ENCODE assay signal across 15 cellular contexts in the genomic region with DNA sequence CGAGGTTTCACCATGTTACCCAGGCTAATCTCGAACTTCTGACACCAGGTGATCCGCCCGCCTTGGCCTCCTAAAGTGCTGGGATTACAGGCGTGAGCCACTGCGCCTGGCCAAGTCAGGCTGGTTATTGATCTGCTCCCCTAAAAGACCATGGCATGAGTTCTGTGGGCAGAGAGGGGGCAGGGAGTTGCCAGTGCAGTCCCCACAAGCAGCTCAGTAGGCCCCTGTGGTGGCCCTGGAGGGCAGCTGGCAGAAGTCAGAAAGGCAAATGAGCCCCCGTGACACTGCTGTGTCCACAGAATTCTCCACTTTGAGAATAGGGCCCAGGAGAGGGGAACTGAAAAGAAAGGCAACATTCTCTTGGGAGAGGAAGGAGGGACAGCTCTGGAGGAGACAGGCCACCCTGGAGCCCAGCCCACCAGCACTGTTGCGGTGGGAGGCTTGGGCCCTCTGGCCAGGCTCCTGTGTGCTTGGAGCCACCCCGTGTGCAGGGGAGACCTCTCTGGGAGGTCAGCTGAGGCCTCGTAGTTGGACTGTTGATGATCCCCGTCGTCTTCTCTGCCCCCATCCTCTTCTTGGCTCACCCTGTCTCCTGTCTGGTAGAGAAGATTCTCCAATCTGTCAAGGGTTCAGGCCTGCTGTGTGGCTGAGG. TPM values are rescaled to one million over a fixed set of nuclear protein-coding genes. Genes with fewer than 3 reads are reported as not detected.
DNase-seq lines count a peak whose midpoint lies in the region; ATAC-seq and TF ChIP-seq lines count a peak whose summit lies in the region.
"Had no signal": no experiment of that assay in that cellular context is flagged by ENCODE, and none has a peak within 500 bp of the region (broad histone marks: within the 10 kb centered on the region; RNA-seq: fewer than 3 reads in every experiment).

No MANE protein-coding gene starts in this region.

- peaks cover 0 to 5% (median 0%) of the 10 kb centered on the region in 5 donors for H3K27me3 Mint-ChIP-seq in naive thymus-derived CD8-positive, alpha-beta T cell

- H3K36me3 ChIP-seq in heart right ventricle (peaks cover 0 to 25% (median 0%) of the 10 kb centered on the region in 9 donors), upper lobe of right lung (peaks cover 19% of the 10 kb centered on the region)

- peak overlapping the region in 8 of 10 donors; percentile 12 to 96 (median 68) for H3K4me3 Mint-ChIP-seq in naive thymus-derived CD8-positive, alpha-beta T cell

- DNase-seq in heart right ventricle: peak in 1 of 2 donors; percentile 8
- DNase-seq in Right ventricle myocardium superior: no peak
- DNase-seq in coronary artery (ENCODE audit: low spot score): no peak
- no peak for DNase-seq in naive thymus-derived CD8-positive, alpha-beta T cell
- DNase-seq in upper lobe of right lung: no peak
- DNase-seq in KG1 (lab: John Stamatoyannopoulos, UW): no peak
- DNase-seq: C1 segment of cervical spinal cord, NCI-H2171 treated with DMSO at 0.1 percent for 48 hours, WERI-Rb-1 had no signal

- H3K4me3 ChIP-seq in heart right ventricle (peak overlapping the region in 1 of 10 donors; percentile 23), coronary artery (peak overlapping the region; percentile 4), upper lobe of right lung (no peak overlapping the region)

- intact Hi-C loops in heart right ventricle (cut with DNase I): no loop called here
- intact Hi-C loops in Right ventricle myocardium superior (cut with DNase I): no loop called here
- intact Hi-C loops in upper lobe of right lung (cut with DNase I): no loop called here

- TF ChIP-seq CTCF in heart right ventricle (IDR thresholded peaks at IDR 0.05) (no peak), coronary artery (IDR thresholded peaks at IDR 0.05) (no peak), upper lobe of right lung (IDR thresholded peaks at IDR 0.05) (no peak)

- POLR2A ChIA-PET in naive thymus-derived CD8-positive, alpha-beta T cell (lab: Charles Lee): interaction anchor here (1.2 to 4.1 kb wide), 2 partner anchors 14 to 302 kb away, joined by 3 to 98 read pairs; a partner anchor contains a TSS

- H3K36me3 Mint-ChIP-seq in naive thymus-derived CD8-positive, alpha-beta T cell: peaks cover 0 to 24% (median 0%) of the 10 kb centered on the region in 3 donors

- ATAC-seq in heart right ventricle (no peak), Right ventricle myocardium superior (ENCODE audit: poor library complexity) (no peak), upper lobe of right lung (no peak), HG03457 (IDR thresholded peaks at IDR 0.05; ENCODE audit: unreplicated experiment) (no peak), HG02763 (IDR thresholded peaks at IDR 0.05; ENCODE audit: unreplicated experiment) (no peak)
- ATAC-seq in naive thymus-derived CD8-positive, alpha-beta T cell: no peak
- ATAC-seq: esophagus mucosa had no signal

- peaks cover 36 to 70% (median 65%) of the 10 kb centered on the region in 4 donors for H3K4me1 Mint-ChIP-seq in naive thymus-derived CD8-positive, alpha-beta T cell

- H3K27me3 ChIP-seq in heart right ventricle: no peaks in the 10 kb centered on the region
- H3K27me3 ChIP-seq in upper lobe of right lung: no peaks in the 10 kb centered on the region

- WGBS in heart right ventricle, 2 donors: 71 to 73% methylated on average over 12 of the region's 12 CpGs

- H3K4me1 ChIP-seq in heart right ventricle: peaks cover 51 to 71% (median 65%) of the 10 kb centered on the region in 9 donors
- peaks cover 59% of the 10 kb centered on the region for H3K4me1 ChIP-seq in upper lobe of right lung

- H3K27ac ChIP-seq in heart right ventricle: peak overlapping the region in 7 of 10 donors; percentile 19 to 91 (median 66)
- H3K27ac ChIP-seq in coronary artery: peak overlapping the region in 1 of 2 donors; percentile 95
- H3K27ac ChIP-seq in upper lobe of right lung: peak overlapping the region; percentile 33
- H3K27ac ChIP-seq: WERI-Rb-1 had no signal

- H3K27ac Mint-ChIP-seq in naive thymus-derived CD8-positive, alpha-beta T cell: peak overlapping the region; percentile 48 to 97 (median 94)

- H3K9me3 Mint-ChIP-seq in naive thymus-derived CD8-positive, alpha-beta T cell: peaks cover 0 to 3% (median 0%) of the 10 kb centered on the region in 9 donors

- H3K9me3 ChIP-seq in heart right ventricle (no peaks in the 10 kb centered on the region), upper lobe of right lung (no peaks in the 10 kb centered on the region)

RNA-seq across cellular contexts. Expression of a gene that starts 2.1 kb away (rescaled TPM):
- total RNA-seq in heart right ventricle: 10 to 100 TPM in 5 of 10 donors, 1 to 10 TPM in 5; 7.1 to 20.1 (median 9.4) TPM
- polyA plus RNA-seq in heart right ventricle: 10 to 100 TPM; 12.2 to 20.8 TPM
- 13.4 TPM for total RNA-seq in Right ventricle myocardium superior
- total RNA-seq in naive thymus-derived CD8-positive, alpha-beta T cell: 100 to 1,000 TPM; 103 to 107 TPM
- 10 to 100 TPM; 15.2 to 17.4 (median 16.4) TPM for polyA plus RNA-seq in naive thymus-derived CD8-positive, alpha-beta T cell
- total RNA-seq in upper lobe of right lung: 61.7 TPM

RNA-seq across cellular contexts. Expression of a gene that starts 4.3 kb away (rescaled TPM):
- total RNA-seq in heart right ventricle: 100 to 1,000 TPM; 104 to 209 (median 130) TPM
- polyA plus RNA-seq in heart right ventricle: 100 to 1,000 TPM in 1 of 2 donors, 10 to 100 TPM in 1; 58.5 to 243 TPM
- 129 TPM for total RNA-seq in Right ventricle myocardium superior
- total RNA-seq in naive thymus-derived CD8-positive, alpha-beta T cell: 100 to 1,000 TPM; 116 to 123 TPM
- 10 to 100 TPM; 74.9 to 84.9 (median 77.6) TPM for polyA plus RNA-seq in naive thymus-derived CD8-positive, alpha-beta T cell
- 298 TPM for total RNA-seq in upper lobe of right lung

RNA-seq across cellular contexts. Expression of a gene that starts 13.1 kb away (rescaled TPM):
- total RNA-seq in heart right ventricle (not detected), Right ventricle myocardium superior (not detected), upper lobe of right lung (1.4 TPM)
- polyA plus RNA-seq in heart right ventricle: under 1 TPM; 0.20 to 0.44 TPM
- total RNA-seq in naive thymus-derived CD8-positive, alpha-beta T cell: 1 to 10 TPM; 1.6 to 2.1 TPM
- 1 to 10 TPM in 2 of 3 donors, under 1 TPM in 1; 0.81 to 6.0 (median 2.8) TPM for polyA plus RNA-seq in naive thymus-derived CD8-positive, alpha-beta T cell
- total RNA-seq: aorta, esophagus mucosa, kidney epithelial cell, RPMI7951 had no signal

RNA-seq across cellular contexts. Expression of a gene that starts 19.7 kb away (rescaled TPM):
- total RNA-seq in heart right ventricle (10 to 100 TPM; 31.3 to 47.7 (median 38.3) TPM), Right ventricle myocardium superior (38.5 TPM), upper lobe of right lung (90.9 TPM)
- polyA plus RNA-seq in heart right ventricle: 10 to 100 TPM; 11.0 to 17.4 TPM
- total RNA-seq in naive thymus-derived CD8-positive, alpha-beta T cell: 10 to 100 TPM; 66.1 to 69.7 TPM
- polyA plus RNA-seq in naive thymus-derived CD8-positive, alpha-beta T cell: 10 to 100 TPM; 27.1 to 44.7 (median 28.6) TPM

RNA-seq across cellular contexts. Expression of a gene that starts 43.2 kb away (rescaled TPM):
- total RNA-seq in heart right ventricle (10 to 100 TPM in 4 of 10 donors, 1 to 10 TPM in 6; 6.2 to 14.9 (median 9.2) TPM), Right ventricle myocardium superior (11.8 TPM), upper lobe of right lung (43.7 TPM)
- polyA plus RNA-seq in heart right ventricle: 1 to 10 TPM; 3.4 to 5.4 TPM
- 10 to 100 TPM; 13.4 to 17.3 TPM for total RNA-seq in naive thymus-derived CD8-positive, alpha-beta T cell
- polyA plus RNA-seq in naive thymus-derived CD8-positive, alpha-beta T cell: 1 to 10 TPM; 2.6 to 3.0 (median 2.6) TPM
